In the genomic region with DNA sequence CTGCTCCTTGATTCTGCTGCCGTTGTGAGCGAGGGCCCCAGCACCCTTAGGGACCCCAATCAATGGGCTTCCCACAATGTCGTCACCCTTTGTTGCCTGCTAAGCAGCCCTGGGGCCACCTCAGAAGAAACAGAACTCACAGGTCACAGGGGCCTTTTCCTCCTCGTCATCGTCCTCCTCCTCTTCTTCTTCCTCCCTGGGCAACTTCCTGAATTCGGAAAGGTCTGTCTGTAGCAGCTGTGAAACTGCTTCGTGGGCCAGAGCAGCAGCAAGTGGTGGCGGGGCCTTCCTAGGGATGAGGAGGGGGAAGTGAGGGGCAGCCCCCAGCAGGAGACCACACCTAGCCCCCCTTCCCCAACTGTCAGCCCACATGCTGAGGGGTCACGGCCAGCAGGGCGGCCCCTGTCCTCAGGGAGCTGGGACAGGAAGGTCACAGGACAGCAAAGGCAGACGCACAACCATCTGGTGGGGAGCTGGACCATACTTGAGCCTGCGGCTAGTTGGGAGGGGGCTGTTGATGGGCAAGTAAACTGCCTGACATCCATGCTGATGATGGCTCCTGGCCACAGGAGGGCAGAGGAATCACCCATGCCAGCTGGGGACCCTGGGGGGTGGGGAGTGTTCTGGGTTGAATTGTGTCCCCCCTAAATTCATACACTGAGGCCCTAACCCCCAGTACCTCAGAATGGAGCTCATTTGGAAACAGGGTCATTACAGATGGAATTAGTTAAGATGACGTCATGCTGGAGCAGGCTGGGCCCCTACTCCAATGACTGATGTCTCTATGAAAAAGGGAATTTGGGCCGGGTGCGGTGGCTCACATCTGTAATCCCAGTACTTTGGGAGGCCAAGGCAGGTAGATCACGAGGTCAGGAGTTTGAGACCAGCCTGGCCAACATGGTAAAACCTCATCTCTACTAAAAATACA, we compare ENCODE assay signal across 1 cellular context.
TF ChIP-seq lines count a peak whose summit lies in the region.

No MANE protein-coding gene starts in this region.

TF ChIP-seq in GM23338, 12 proteins besides CTCF, POLR2A, EP300 and RAD21 (continued from another document):
- TF ChIP-seq, protein P1, sequence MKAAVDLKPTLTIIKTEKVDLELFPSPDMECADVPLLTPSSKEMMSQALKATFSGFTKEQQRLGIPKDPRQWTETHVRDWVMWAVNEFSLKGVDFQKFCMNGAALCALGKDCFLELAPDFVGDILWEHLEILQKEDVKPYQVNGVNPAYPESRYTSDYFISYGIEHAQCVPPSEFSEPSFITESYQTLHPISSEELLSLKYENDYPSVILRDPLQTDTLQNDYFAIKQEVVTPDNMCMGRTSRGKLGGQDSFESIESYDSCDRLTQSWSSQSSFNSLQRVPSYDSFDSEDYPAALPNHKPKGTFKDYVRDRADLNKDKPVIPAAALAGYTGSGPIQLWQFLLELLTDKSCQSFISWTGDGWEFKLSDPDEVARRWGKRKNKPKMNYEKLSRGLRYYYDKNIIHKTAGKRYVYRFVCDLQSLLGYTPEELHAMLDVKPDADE (IDR thresholded peaks at IDR 0.05), result no peak
- TF ChIP-seq EZH2phosphoT487 (IDR thresholded peaks at IDR 0.05; ENCODE audit: unreplicated experiment), result no peak
- TF ChIP-seq, protein P2, sequence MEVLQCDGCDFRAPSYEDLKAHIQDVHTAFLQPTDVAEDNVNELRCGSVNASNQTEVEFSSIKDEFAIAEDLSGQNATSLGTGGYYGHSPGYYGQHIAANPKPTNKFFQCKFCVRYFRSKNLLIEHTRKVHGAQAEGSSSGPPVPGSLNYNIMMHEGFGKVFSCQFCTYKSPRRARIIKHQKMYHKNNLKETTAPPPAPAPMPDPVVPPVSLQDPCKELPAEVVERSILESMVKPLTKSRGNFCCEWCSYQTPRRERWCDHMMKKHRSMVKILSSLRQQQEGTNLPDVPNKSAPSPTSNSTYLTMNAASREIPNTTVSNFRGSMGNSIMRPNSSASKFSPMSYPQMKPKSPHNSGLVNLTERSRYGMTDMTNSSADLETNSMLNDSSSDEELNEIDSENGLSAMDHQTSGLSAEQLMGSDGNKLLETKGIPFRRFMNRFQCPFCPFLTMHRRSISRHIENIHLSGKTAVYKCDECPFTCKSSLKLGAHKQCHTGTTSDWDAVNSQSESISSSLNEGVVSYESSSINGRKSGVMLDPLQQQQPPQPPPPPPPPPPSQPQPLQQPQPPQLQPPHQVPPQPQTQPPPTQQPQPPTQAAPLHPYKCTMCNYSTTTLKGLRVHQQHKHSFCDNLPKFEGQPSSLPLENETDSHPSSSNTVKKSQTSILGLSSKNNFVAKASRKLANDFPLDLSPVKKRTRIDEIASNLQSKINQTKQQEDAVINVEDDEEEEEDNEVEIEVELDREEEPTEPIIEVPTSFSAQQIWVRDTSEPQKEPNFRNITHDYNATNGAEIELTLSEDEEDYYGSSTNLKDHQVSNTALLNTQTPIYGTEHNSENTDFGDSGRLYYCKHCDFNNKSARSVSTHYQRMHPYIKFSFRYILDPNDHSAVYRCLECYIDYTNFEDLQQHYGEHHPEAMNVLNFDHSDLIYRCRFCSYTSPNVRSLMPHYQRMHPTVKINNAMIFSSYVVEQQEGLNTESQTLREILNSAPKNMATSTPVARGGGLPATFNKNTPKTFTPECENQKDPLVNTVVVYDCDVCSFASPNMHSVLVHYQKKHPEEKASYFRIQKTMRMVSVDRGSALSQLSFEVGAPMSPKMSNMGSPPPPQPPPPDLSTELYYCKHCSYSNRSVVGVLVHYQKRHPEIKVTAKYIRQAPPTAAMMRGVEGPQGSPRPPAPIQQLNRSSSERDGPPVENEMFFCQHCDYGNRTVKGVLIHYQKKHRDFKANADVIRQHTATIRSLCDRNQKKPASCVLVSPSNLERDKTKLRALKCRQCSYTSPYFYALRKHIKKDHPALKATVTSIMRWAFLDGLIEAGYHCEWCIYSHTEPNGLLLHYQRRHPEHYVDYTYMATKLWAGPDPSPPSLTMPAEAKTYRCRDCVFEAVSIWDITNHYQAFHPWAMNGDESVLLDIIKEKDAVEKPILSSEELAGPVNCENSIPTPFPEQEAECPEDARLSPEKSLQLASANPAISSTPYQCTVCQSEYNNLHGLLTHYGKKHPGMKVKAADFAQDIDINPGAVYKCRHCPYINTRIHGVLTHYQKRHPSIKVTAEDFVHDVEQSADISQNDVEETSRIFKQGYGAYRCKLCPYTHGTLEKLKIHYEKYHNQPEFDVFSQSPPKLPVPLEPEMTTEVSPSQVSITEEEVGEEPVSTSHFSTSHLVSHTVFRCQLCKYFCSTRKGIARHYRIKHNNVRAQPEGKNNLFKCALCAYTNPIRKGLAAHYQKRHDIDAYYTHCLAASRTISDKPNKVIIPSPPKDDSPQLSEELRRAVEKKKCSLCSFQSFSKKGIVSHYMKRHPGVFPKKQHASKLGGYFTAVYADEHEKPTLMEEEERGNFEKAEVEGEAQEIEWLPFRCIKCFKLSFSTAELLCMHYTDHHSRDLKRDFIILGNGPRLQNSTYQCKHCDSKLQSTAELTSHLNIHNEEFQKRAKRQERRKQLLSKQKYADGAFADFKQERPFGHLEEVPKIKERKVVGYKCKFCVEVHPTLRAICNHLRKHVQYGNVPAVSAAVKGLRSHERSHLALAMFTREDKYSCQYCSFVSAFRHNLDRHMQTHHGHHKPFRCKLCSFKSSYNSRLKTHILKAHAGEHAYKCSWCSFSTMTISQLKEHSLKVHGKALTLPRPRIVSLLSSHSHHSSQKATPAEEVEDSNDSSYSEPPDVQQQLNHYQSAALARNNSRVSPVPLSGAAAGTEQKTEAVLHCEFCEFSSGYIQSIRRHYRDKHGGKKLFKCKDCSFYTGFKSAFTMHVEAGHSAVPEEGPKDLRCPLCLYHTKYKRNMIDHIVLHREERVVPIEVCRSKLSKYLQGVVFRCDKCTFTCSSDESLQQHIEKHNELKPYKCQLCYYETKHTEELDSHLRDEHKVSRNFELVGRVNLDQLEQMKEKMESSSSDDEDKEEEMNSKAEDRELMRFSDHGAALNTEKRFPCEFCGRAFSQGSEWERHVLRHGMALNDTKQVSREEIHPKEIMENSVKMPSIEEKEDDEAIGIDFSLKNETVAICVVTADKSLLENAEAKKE (CRISPR knock-in tag; IDR thresholded peaks at IDR 0.05), result no peak
- TF ChIP-seq NANOG (IDR thresholded peaks at IDR 0.05; ENCODE audit: borderline replicate concordance), result no peak
- TF ChIP-seq STAT1 (IDR thresholded peaks at IDR 0.05; ENCODE audit: unreplicated experiment), result no peak
